ENCODE assay signal across 8 cellular contexts in genomic region chr7:141701489-141702046, GRCh38. TPM values are rescaled to one million over a fixed set of nuclear protein-coding genes. Genes with fewer than 3 reads are reported as not detected.
DNase-seq lines count a peak whose midpoint lies in the region; ATAC-seq and TF ChIP-seq lines count a peak whose summit lies in the region.

No MANE protein-coding gene starts in this region.

- H3K4me3 Mint-ChIP-seq in IgD-negative memory B cell = peak overlapping the region; percentile 83 to 94 (median 91)
- H3K4me3 Mint-ChIP-seq in WTC11 = peak overlapping the region; percentile 64

- H3K27ac ChIP-seq in caudate nucleus (ENCODE audit: low read depth, low read length) = peak overlapping the region; percentile 91

- DNase-seq in GDM1 (lab: John Stamatoyannopoulos, UW) = peak; percentile 26
- peak; percentile 55 for DNase-seq in WTC11 (ENCODE audit: low spot score)
- DNase-seq in caudate nucleus (lab: John Stamatoyannopoulos, UW) = peak in 27 of 61 donors; percentile 10 to 70 (median 42)
- DNase-seq in left kidney (ENCODE audit: low read depth, low spot score) = peak; percentile 83
- peak; percentile 69 for DNase-seq in stimulated activated CD4-positive, alpha-beta T cell treated with anti-CD3 and anti-CD28 coated beads, Interleukin-4, amount 100 ng/mL, for 24 hours
- no peak for DNase-seq in NCI-H1694 treated with DMSO at 0.1 percent for 48 hours (lab: John Stamatoyannopoulos, UW)

- H3K27me3 Mint-ChIP-seq in IgD-negative memory B cell (peaks cover 1% of the 10 kb centered on the region), WTC11 (ENCODE audit: low read depth) (peaks cover 18% of the 10 kb centered on the region)

- H3K27ac Mint-ChIP-seq in IgD-negative memory B cell = peak overlapping the region in 2 of 3 donors; percentile 90 to 95
- H3K27ac Mint-ChIP-seq in WTC11 = no peak overlapping the region

- ATAC-seq in GM21529 (IDR thresholded peaks at IDR 0.05; ENCODE audit: unreplicated experiment) = peak; percentile 82
- ATAC-seq in WTC11 = peak; percentile 76

- H3K4me1 Mint-ChIP-seq in IgD-negative memory B cell = peaks cover 34 to 44% (median 40%) of the 10 kb centered on the region in 3 donors
- H3K4me1 Mint-ChIP-seq in WTC11 = peaks cover 45% of the 10 kb centered on the region

- no peak for TF ChIP-seq CTCF in WTC11 (IDR thresholded peaks at IDR 0.05)

- H3K36me3 Mint-ChIP-seq in IgD-negative memory B cell (peaks cover 3% of the 10 kb centered on the region), WTC11 (no peaks in the 10 kb centered on the region)

- POLR2A ChIA-PET in WTC11 (lab: Charles Lee) = interaction anchor here (0.8 to 1.8 kb wide), 3 partner anchors 29 to 36 kb away, joined by 3 to 6 read pairs (median 4); partner anchors contain the start of gene SSBP1

- no peaks in the 10 kb centered on the region for H3K9me3 Mint-ChIP-seq in IgD-negative memory B cell
- H3K9me3 Mint-ChIP-seq in WTC11 = no peaks in the 10 kb centered on the region

- CTCF ChIA-PET in WTC11 (lab: Charles Lee) = interaction anchor here (0.9 to 2.8 kb wide), 6 partner anchors 9 to 84 kb away, joined by 3 to 20 read pairs (median 4); partner anchors contain the start of gene SSBP1

TF ChIP-seq in WTC11, 78 proteins besides CTCF, POLR2A, EP300 and RAD21:
- no peak for TF ChIP-seq ZBTB43 (CRISPR knock-in tag; IDR thresholded peaks at IDR 0.05)
- TF ChIP-seq FOXK1 (CRISPR knock-in tag; IDR thresholded peaks at IDR 0.05) = 0 out of 2 replicates have a peak, but pooled peaks have one; percentile 24

RNA-seq across cellular contexts. Expression of gene DENND11, which starts 0.4 kb away (rescaled TPM):
- 8.9 TPM for polyA plus RNA-seq in IgD-negative memory B cell
- total RNA-seq in WTC11 (2021) = 20.6 to 22.1 TPM (median 20.8 TPM) in 3 replicates

RNA-seq across cellular contexts. Expression of gene WEE2, which starts 6.6 kb away (rescaled TPM):
- not detected for polyA plus RNA-seq in IgD-negative memory B cell
- total RNA-seq in WTC11 (2021) = 0.04 to 0.07 TPM in 2 of 3 replicates, not detected in the other

RNA-seq across cellular contexts. Expression of gene SSBP1, which starts 36.6 kb away (rescaled TPM):
- polyA plus RNA-seq in IgD-negative memory B cell = 245 TPM
- 221 to 245 TPM (median 222 TPM) in 3 replicates for total RNA-seq in WTC11 (2021)
